25 cellular contexts compared by ENCODE assay signal in the genomic region with DNA sequence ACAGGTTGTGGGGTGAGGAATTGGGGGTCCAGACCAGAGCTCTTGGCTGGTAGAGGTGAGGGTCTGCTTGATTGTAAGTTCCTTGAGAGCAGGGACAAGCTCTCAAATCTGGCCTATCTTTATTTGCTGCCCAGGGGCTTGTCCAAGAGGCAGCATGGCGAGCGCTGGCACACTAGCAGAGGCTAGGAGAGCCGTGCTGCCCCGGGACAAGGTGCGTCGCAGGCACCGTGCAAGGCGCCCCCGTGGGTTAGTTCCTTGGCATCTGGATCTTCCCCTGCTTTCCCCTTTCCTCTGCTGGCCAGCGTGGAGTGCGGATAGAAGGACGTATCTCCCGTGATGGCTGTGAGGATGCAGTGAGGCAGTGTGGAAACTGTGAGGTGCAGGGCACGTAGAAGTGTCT.
"Had no signal": no experiment of that assay in that cellular context is flagged by ENCODE, and none has a peak within 500 bp of the region (broad histone marks: within the 10 kb centered on the region; RNA-seq: fewer than 3 reads in every experiment).

No MANE protein-coding gene starts in this region.

- ATAC-seq: activated naive CD4-positive, alpha-beta T cell treated with anti-CD3 and anti-CD28 coated beads, Interleukin-2, amount 50 U/mL, for 72 hours; activated naive CD8-positive, alpha-beta T cell treated with anti-CD3 and anti-CD28 coated beads, Interleukin-2, amount 50 U/mL, for 24 hours; activated T-cell treated with anti-CD3 and anti-CD28 coated beads, Interleukin-2, amount 50 U/mL, for 4 hours; PC-3; T-helper 17 cell had no signal

- H3K4me2 ChIP-seq: KMS-11 had no signal

- H3K36me3 ChIP-seq: cardiac muscle cell had no signal

- H3K9ac ChIP-seq: KMS-11 had no signal

- H3K27ac ChIP-seq: brain microvascular endothelial cell, cardiac muscle cell, KMS-11 had no signal

- H3K36me3 Mint-ChIP-seq: activated naive CD4-positive, alpha-beta T cell treated with anti-CD3 and anti-CD28 coated beads, Interleukin-2, amount 50 U/mL, for 72 hours had no signal

- H3K4me1 Mint-ChIP-seq: activated B cell treated with CpG ODN at 0.5 μM for 24 hours; activated CD4-positive, alpha-beta T cell treated with anti-CD3 and anti-CD28 coated beads, Interleukin-2, amount 10 ng/mL, durations not matched to agents 24 days and 14 days; activated naive CD8-positive, alpha-beta T cell treated with anti-CD3 and anti-CD28 coated beads, Interleukin-2, amount 50 U/mL, for 24 hours had no signal

- H3K27me3 Mint-ChIP-seq: activated CD4-positive, alpha-beta T cell treated with anti-CD3 and anti-CD28 coated beads, Interleukin-2, amount 10 ng/mL, durations not matched to agents 24 days and 14 days had no signal

- H3K4me3 ChIP-seq: cardiac muscle cell had no signal

- H3K27ac Mint-ChIP-seq: activated B cell treated with CpG ODN at 0.5 μM for 24 hours; activated CD4-positive, alpha-beta T cell treated with anti-CD3 and anti-CD28 coated beads, Interleukin-2, amount 10 ng/mL, durations not matched to agents 24 days and 14 days; activated naive CD4-positive, alpha-beta T cell treated with anti-CD3 and anti-CD28 coated beads, Interleukin-2, amount 50 U/mL, for 72 hours; activated naive CD8-positive, alpha-beta T cell treated with anti-CD3 and anti-CD28 coated beads, Interleukin-2, amount 50 U/mL, for 24 hours; T-helper 17 cell had no signal

- H3K9me3 Mint-ChIP-seq: activated B cell treated with CpG ODN at 0.5 μM for 24 hours; activated CD4-positive, alpha-beta T cell treated with anti-CD3 and anti-CD28 coated beads, Interleukin-2, amount 10 ng/mL, durations not matched to agents 24 days and 14 days; activated naive CD4-positive, alpha-beta T cell treated with anti-CD3 and anti-CD28 coated beads, Interleukin-2, amount 50 U/mL, for 72 hours; activated naive CD8-positive, alpha-beta T cell treated with anti-CD3 and anti-CD28 coated beads, Interleukin-2, amount 50 U/mL, for 24 hours; activated T-cell treated with anti-CD3 and anti-CD28 coated beads, Interleukin-2, amount 50 U/mL, for 4 hours had no signal

- DNase-seq: activated B cell treated with CpG ODN at 0.5 μM for 24 hours; activated CD4-positive, alpha-beta T cell treated with anti-CD3 and anti-CD28 coated beads for 1 hour; activated CD4-positive, alpha-beta T cell treated with anti-CD3 and anti-CD28 coated beads, Interleukin-2, amount 10 ng/mL, durations not matched to agents 24 days and 14 days; activated CD4-positive, alpha-beta T cell treated with anti-CD3 and anti-CD28 coated beads, Interleukin-2, amount 50 U/mL, for 48 hours; activated CD8-positive, alpha-beta memory T cell treated with anti-CD3 and anti-CD28 coated beads for 24 hours; activated effector memory CD4-positive, alpha-beta T cell treated with anti-CD3 and anti-CD28 coated beads, Interleukin-2, amount 50 U/mL, for 16 hours; activated naive CD4-positive, alpha-beta T cell treated with Interleukin-2 at 50 U/mL for 16 hours; activated naive CD8-positive, alpha-beta T cell treated with anti-CD3 and anti-CD28 coated beads, Interleukin-2, amount 50 U/mL, for 24 hours; activated T-cell treated with anti-CD3 and anti-CD28 coated beads, Interleukin-2, amount 50 U/mL, for 4 hours; amniotic stem cell; brain microvascular endothelial cell; NCI-H1417; NCI-H1930; NCI-H2107; NCI-H345; PC-3; SIG-M5; T-helper 17 cell; T-helper 9 cell had no signal

- H3K4me3 Mint-ChIP-seq: activated B cell treated with CpG ODN at 0.5 μM for 24 hours; activated CD4-positive, alpha-beta T cell treated with anti-CD3 and anti-CD28 coated beads, Interleukin-2, amount 10 ng/mL, durations not matched to agents 24 days and 14 days; activated naive CD8-positive, alpha-beta T cell treated with anti-CD3 and anti-CD28 coated beads, Interleukin-2, amount 50 U/mL, for 24 hours; activated T-cell treated with anti-CD3 and anti-CD28 coated beads, Interleukin-2, amount 50 U/mL, for 4 hours; T-helper 17 cell had no signal

- H3K27me3 ChIP-seq: brain microvascular endothelial cell, cardiac muscle cell had no signal

- FAIRE-seq: astrocyte, RCC 7860, TTC549 had no signal
